Comparison of ENCODE assay signal across 24 cellular contexts in genomic region chr12:27680638-27681037, GRCh38.
"Had no signal": no experiment of that assay in that cellular context is flagged by ENCODE, and none has a peak within 500 bp of the region (broad histone marks: within the 10 kb centered on the region; RNA-seq: fewer than 3 reads in every experiment).

No MANE protein-coding gene starts in this region.

- H3K4me3 ChIP-seq: esophagus squamous epithelium, gastrocnemius medialis, heart right ventricle, left lung, lower lobe of right lung had no signal

- H3K9me3 ChIP-seq: esophagus squamous epithelium, gastrocnemius medialis, heart right ventricle, left lung, lower lobe of right lung had no signal

- H3K27me3 ChIP-seq: esophagus squamous epithelium, gastrocnemius medialis, heart right ventricle, left lung had no signal

- H3K27ac ChIP-seq: epithelial cell of prostate, esophagus squamous epithelium, gastrocnemius medialis, heart right ventricle, left lung, lower lobe of right lung had no signal

- H3K4me1 ChIP-seq: esophagus squamous epithelium, gastrocnemius medialis, heart right ventricle, left lung, lower lobe of right lung had no signal

- DNase-seq: cortex of kidney; effector CD8-positive, alpha-beta T cell; effector memory CD8-positive, alpha-beta T cell; endodermal cell; erythroblast; esophagus squamous epithelium; foreskin fibroblast; foreskin melanocyte; gastrocnemius medialis; glutamatergic neuron; head of caudate nucleus; heart right ventricle; hippocampal formation; kidney; kidney glomerular epithelial cell; left lung; left ventricle myocardium superior; lower lobe of right lung; mesenchymal stem cell had no signal

- FAIRE-seq: colon, endometrium, islet of Langerhans, kidney had no signal

- ATAC-seq: effector memory CD8-positive, alpha-beta T cell; esophagus mucosa; gastrocnemius medialis; heart right ventricle; left lung; left ventricle myocardium superior; lower lobe of right lung had no signal
